1 cellular context compared by ENCODE assay signal in the genomic region with DNA sequence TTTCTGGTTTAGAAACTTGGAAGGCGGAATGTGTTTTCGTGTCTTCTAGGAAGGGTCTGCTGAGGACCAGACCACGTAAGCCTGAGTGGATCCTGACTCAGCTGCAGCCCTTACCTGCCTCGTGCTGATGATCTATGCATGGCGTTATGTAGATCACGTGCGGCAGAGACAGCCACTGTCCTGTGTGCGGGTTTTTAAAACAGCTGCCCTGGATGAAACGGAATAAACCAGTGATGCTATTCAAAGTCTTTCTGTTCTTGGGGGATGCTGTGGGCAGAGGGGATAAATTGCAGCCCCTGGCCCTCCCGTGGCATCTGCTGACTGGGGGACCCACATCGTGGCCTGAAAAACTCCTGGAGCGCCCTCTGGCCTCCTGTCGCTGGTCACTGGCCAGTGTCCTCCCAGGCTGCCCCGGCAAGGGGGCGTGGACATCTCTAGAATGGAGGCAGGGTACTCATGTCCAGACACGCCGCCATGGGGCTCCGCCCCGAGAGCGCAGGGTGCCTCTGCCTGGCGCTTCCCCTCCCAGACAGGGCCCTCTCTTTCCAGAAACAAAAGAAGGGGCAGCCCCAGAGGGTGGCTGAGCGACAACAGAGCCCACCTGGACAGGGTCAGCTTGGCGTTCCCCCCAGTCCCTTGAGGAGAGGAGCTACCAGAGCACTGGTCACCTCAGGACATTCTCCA.
TF ChIP-seq lines count a peak whose summit lies in the region.

No MANE protein-coding gene starts in this region.

TF ChIP-seq in H1, 55 proteins besides CTCF, POLR2A, EP300 and RAD21:
- TF ChIP-seq JUND (IDR thresholded peaks at IDR 0.05; ENCODE audit: low read length) (no peak), YY1 (IDR thresholded peaks at IDR 0.05; ENCODE audit: low read depth, low read length) (peak; percentile 60; the same call in 1 of the 2 replicates), TAF1 (IDR thresholded peaks at IDR 0.05; ENCODE audit: low read depth, low read length) (no peak), BCL11A (IDR thresholded peaks at IDR 0.05; ENCODE audit: low read depth in 2 of 2, low read length in 2 of 2) (no peak)
